Comparison of ENCODE assay signal across 9 cellular contexts in the genomic region with DNA sequence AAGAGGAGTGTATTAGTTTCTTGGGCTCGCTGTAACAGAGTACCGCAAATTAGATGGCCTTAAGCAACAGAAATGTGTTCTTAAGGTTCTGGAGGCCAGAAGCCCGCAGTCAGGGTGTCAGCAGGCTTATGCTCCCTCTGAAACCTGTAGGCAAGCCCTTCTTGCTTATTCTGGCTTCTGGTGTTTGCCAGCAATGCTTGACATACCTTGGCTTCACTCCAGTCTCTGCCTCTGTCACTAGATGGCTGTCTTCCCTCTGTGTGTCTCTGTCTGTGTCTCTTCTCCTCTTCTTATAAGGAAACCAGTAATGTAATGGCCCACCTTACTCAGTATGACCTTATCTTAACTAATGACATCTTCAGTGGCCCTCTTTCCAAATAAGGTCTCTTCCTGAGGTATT.
DNase-seq lines count a peak whose midpoint lies in the region; ATAC-seq lines count a peak whose summit lies in the region.
"Had no signal": no experiment of that assay in that cellular context is flagged by ENCODE, and none has a peak within 500 bp of the region (broad histone marks: within the 10 kb centered on the region; RNA-seq: fewer than 3 reads in every experiment).

No MANE protein-coding gene starts in this region.

- ATAC-seq in GM19324 (IDR thresholded peaks at IDR 0.05; ENCODE audit: low FRiP score, unreplicated experiment) (no peak), GM21367 (IDR thresholded peaks at IDR 0.05; ENCODE audit: unreplicated experiment) (no peak)

- DNase-seq in NCI-H2171 treated with DMSO at 0.1 percent for 48 hours (lab: John Stamatoyannopoulos, UW), result peak; percentile 45
- DNase-seq in NCI-H2171 (lab: John Stamatoyannopoulos, UW), result no peak
- DNase-seq in RPMI8226, result peak; percentile 10
- peak; percentile 17 for DNase-seq in glomerular visceral epithelial cell (ENCODE audit: extremely low spot score)
- peak; percentile 13 for DNase-seq in stromal cell of bone marrow (ENCODE audit: low read depth)
- no peak for DNase-seq in T-helper 9 cell
- DNase-seq: NCI-H774 had no signal

Comparison
In these comparisons a context has a peak if more than half of its experiments do, and no peak if none do; other contexts are left out.
1. DNase-seq: peak in NCI-H2171 treated with DMSO at 0.1 percent for 48 hours (single experiment), RPMI8226 (single experiment), glomerular visceral epithelial cell (single experiment) and stromal cell of bone marrow (single experiment); none in NCI-H2171 (single experiment) and T-helper 9 cell (single experiment).